Comparison of ENCODE assay signal across 11 cellular contexts in the genomic region with DNA sequence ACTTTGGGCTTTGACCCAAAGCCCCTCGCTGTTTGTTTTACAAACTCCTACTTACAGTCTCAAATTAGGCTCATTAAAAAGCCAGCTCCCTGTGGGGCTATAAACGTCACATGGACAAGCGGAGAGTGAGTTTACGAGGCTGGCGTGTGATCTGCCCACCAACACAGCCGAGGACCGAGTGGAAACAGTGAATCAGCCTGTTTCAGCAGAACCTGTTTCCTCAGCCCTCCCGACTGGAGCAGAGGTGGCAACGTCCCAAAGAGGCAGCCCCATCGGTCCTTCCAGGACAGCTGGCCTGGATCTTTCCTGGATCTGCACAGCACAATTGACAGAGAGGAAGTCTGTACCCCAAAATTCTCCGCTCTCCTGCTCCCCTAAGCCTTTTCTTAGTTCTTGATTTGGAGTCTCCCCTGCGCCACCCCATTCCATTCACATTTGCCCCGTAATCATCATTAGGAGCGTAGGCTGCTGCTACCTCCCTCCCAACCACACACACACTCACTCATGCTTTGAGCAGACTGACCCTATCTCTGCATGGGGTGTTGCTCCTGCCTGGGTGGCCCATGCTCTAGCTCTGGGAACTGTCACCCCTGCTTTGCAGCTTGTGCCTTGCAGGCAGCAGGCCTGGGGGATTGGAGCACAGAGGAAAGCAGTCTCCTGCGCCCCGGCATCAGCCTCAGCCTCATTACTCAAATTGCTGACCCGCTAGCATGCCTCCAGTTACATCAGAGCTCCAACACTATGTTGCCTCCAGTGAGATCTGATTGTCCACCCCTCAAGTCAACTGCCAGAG.
DNase-seq lines count a peak whose midpoint lies in the region; ATAC-seq and TF ChIP-seq lines count a peak whose summit lies in the region.
"Had no signal": no experiment of that assay in that cellular context is flagged by ENCODE, and none has a peak within 500 bp of the region (broad histone marks: within the 10 kb centered on the region; RNA-seq: fewer than 3 reads in every experiment).

No MANE protein-coding gene starts in this region.

- H3K4me3 ChIP-seq in HEK293 (ENCODE audit: low read depth, low read length): no peak overlapping the region
- no peak overlapping the region for H3K4me3 ChIP-seq in astrocyte of the spinal cord (ENCODE audit: low read depth, low read length)
- H3K4me3 ChIP-seq in tibial artery: no peak overlapping the region
- H3K4me3 ChIP-seq: SK-N-MC had no signal

- H3K4me1 Mint-ChIP-seq in activated naive CD4-positive, alpha-beta T cell treated with anti-CD3 and anti-CD28 coated beads for 36 hours (ENCODE audit: low read depth): no peaks in the 10 kb centered on the region

- POLR2A ChIA-PET in HEK293 (lab: Yijun Ruan, JAX): no interaction called here

- H3K36me3 ChIP-seq in HEK293 (ENCODE audit: control insufficient read depth in 2 of 2, insufficient read depth in 1 of 2, low read length in 2 of 2) (no peaks in the 10 kb centered on the region), tibial artery (no peaks in the 10 kb centered on the region)

- no peak for TF ChIP-seq CTCF in HEK293 (tag by site-specific recombination; IDR thresholded peaks at IDR 0.05)
- TF ChIP-seq CTCF in astrocyte of the spinal cord (IDR thresholded peaks at IDR 0.05; ENCODE audit: low read depth, low read length): no peak
- TF ChIP-seq CTCF in tibial artery (IDR thresholded peaks at IDR 0.05): no peak

- no peak overlapping the region for H3K27ac Mint-ChIP-seq in activated naive CD4-positive, alpha-beta T cell treated with anti-CD3 and anti-CD28 coated beads for 36 hours

- in situ Hi-C loops in astrocyte of the spinal cord (cut with HindIII; ENCODE audit: low sequenced_read_pairs): no loop called here

- CTCF ChIA-PET in HEK293 (lab: Yijun Ruan, JAX): interaction anchor here (1.0 kb wide), 1 partner anchor 49 kb away, joined by 6 read pairs; no protein-coding TSS in a partner anchor
- CTCF ChIA-PET in activated naive CD4-positive, alpha-beta T cell treated with anti-CD3 and anti-CD28 coated beads for 36 hours (lab: Charles Lee): interaction anchor here (0.8 to 1.1 kb wide), 2 partner anchors 8 to 10 kb away, joined by 3 read pairs; no protein-coding TSS in a partner anchor

- intact Hi-C loops in tibial artery (cut with DNase I; ENCODE audit: low total_unique reads): no loop called here
- intact Hi-C loops in activated naive CD4-positive, alpha-beta T cell treated with anti-CD3 and anti-CD28 coated beads for 36 hours (cut with micrococcal nuclease): no loop called here

- no peak overlapping the region for H3K4me3 Mint-ChIP-seq in activated naive CD4-positive, alpha-beta T cell treated with anti-CD3 and anti-CD28 coated beads for 36 hours

- no peaks in the 10 kb centered on the region for H3K27me3 ChIP-seq in tibial artery

- no peaks in the 10 kb centered on the region for H3K9me3 Mint-ChIP-seq in activated naive CD4-positive, alpha-beta T cell treated with anti-CD3 and anti-CD28 coated beads for 36 hours

- H3K27ac ChIP-seq in HEK293 (ENCODE audit: extremely low read depth, low read depth, low read length) (peak overlapping the region; percentile 32), tibial artery (peak overlapping the region in 1 of 2 donors; percentile 55)
- H3K27ac ChIP-seq: SK-N-MC had no signal

- H3K9me3 ChIP-seq in HEK293 (ENCODE audit: control insufficient read depth, insufficient read depth, low read depth, low read length) (no peaks in the 10 kb centered on the region), tibial artery (no peaks in the 10 kb centered on the region)

- no peak for ATAC-seq in HG03469 (IDR thresholded peaks at IDR 0.05; ENCODE audit: unreplicated experiment)

- no peaks in the 10 kb centered on the region for H3K36me3 Mint-ChIP-seq in activated naive CD4-positive, alpha-beta T cell treated with anti-CD3 and anti-CD28 coated beads for 36 hours (ENCODE audit: low read depth)

- DNase-seq in astrocyte of the spinal cord (ENCODE audit: low read depth, low spot score) (peak; percentile 72), left kidney (ENCODE audit: low read depth, low spot score) (peak; percentile 85), tibial artery (peak; percentile 80 to 86), KG1 (lab: John Stamatoyannopoulos, UW) (no peak)
- no peak for DNase-seq in activated naive CD4-positive, alpha-beta T cell treated with anti-CD3 and anti-CD28 coated beads for 36 hours
- DNase-seq: activated T-cell treated with anti-CD3 and anti-CD28 coated beads for 4 hours, foreskin melanocyte, Kasumi-1 had no signal

- peaks cover 2% of the 10 kb centered on the region for H3K27me3 Mint-ChIP-seq in activated naive CD4-positive, alpha-beta T cell treated with anti-CD3 and anti-CD28 coated beads for 36 hours (ENCODE audit: low read depth)

- H3K4me1 ChIP-seq in HEK293 (ENCODE audit: control insufficient read depth, insufficient read depth, low read length): peaks cover 5% of the 10 kb centered on the region
- peaks cover 0 to 19% (median 11%) of the 10 kb centered on the region in 4 donors for H3K4me1 ChIP-seq in tibial artery

TF ChIP-seq in HEK293, 187 proteins besides CTCF, POLR2A, EP300 and RAD21 (continues in another document):
- TF ChIP-seq, protein P1, sequence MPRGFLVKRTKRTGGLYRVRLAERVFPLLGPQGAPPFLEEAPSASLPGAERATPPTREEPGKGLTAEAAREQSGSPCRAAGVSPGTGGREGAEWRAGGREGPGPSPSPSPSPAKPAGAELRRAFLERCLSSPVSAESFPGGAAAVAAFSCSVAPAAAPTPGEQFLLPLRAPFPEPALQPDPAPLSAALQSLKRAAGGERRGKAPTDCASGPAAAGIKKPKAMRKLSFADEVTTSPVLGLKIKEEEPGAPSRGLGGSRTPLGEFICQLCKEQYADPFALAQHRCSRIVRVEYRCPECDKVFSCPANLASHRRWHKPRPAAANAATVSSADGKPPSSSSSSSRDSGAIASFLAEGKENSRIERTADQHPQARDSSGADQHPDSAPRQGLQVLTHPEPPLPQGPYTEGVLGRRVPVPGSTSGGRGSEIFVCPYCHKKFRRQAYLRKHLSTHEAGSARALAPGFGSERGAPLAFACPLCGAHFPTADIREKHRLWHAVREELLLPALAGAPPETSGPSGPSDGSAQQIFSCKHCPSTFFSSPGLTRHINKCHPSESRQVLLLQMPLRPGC (tag by site-specific recombination; IDR thresholded peaks at IDR 0.05): peak; percentile 77; the same call in 1 of the 2 replicates
- TF ChIP-seq EGR2 (tag by site-specific recombination; IDR thresholded peaks at IDR 0.05; ENCODE audit: low read depth) (peak; percentile 66), FEZF1 (tag by site-specific recombination; IDR thresholded peaks at IDR 0.05) (peak; percentile 96), ZNF202 (tag by site-specific recombination; IDR thresholded peaks at IDR 0.05; ENCODE audit: borderline replicate concordance) (no peak), KLF1 (tag by site-specific recombination; IDR thresholded peaks at IDR 0.05) (peak; percentile 36; the same call in 1 of the 2 replicates), ZNF654 (tag by site-specific recombination; IDR thresholded peaks at IDR 0.05; ENCODE audit: low read depth) (no peak), ZNF621 (tag by site-specific recombination; IDR thresholded peaks at IDR 0.05) (no peak), ZBTB20 (tag by site-specific recombination; IDR thresholded peaks at IDR 0.05) (peak; percentile 97), HOXD13 (CRISPR knock-in tag; IDR thresholded peaks at IDR 0.05; ENCODE audit: borderline replicate concordance) (peak; percentile 82; the same call in 1 of the 2 replicates), ZNF19 (tag by site-specific recombination; IDR thresholded peaks at IDR 0.05; ENCODE audit: low read depth) (no peak), REPIN1 (tag by site-specific recombination; IDR thresholded peaks at IDR 0.05; ENCODE audit: low read depth) (no peak), SP7 (tag by site-specific recombination; IDR thresholded peaks at IDR 0.05) (peak; percentile 94), PRDM1 (tag by site-specific recombination; IDR thresholded peaks at IDR 0.05) (no peak), ZFP37 (tag by site-specific recombination; IDR thresholded peaks at IDR 0.05) (0 out of 2 replicates have a peak, but pooled peaks have one; percentile 52), KLF16 (tag by site-specific recombination; IDR thresholded peaks at IDR 0.05) (peak; percentile 41; the same call in 1 of the 2 replicates)
- TF ChIP-seq, protein P2, sequence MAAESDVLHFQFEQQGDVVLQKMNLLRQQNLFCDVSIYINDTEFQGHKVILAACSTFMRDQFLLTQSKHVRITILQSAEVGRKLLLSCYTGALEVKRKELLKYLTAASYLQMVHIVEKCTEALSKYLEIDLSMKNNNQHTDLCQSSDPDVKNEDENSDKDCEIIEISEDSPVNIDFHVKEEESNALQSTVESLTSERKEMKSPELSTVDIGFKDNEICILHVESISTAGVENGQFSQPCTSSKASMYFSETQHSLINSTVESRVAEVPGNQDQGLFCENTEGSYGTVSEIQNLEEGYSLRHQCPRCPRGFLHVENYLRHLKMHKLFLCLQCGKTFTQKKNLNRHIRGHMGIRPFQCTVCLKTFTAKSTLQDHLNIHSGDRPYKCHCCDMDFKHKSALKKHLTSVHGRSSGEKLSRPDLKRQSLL (tag by site-specific recombination; IDR thresholded peaks at IDR 0.05): no peak
- TF ChIP-seq, protein P3, sequence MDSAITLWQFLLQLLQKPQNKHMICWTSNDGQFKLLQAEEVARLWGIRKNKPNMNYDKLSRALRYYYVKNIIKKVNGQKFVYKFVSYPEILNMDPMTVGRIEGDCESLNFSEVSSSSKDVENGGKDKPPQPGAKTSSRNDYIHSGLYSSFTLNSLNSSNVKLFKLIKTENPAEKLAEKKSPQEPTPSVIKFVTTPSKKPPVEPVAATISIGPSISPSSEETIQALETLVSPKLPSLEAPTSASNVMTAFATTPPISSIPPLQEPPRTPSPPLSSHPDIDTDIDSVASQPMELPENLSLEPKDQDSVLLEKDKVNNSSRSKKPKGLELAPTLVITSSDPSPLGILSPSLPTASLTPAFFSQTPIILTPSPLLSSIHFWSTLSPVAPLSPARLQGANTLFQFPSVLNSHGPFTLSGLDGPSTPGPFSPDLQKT (IDR thresholded peaks at IDR 0.05; ENCODE audit: borderline replicate concordance, low read depth, low read length): no peak

Comparison
In these comparisons a context has a peak if more than half of its experiments do, and no peak if none do; other contexts are left out.
1. DNase-seq: peak in astrocyte of the spinal cord (single experiment), left kidney (single experiment) and tibial artery (2 of 2); none in activated naive CD4-positive, alpha-beta T cell treated with anti-CD3 and anti-CD28 coated beads for 36 hours (single experiment) and KG1 (single experiment).